Comparison of ENCODE assay signal across 1 cellular context in genomic region chr1:8544644-8545043, GRCh38.
TF ChIP-seq lines count a peak whose summit lies in the region.

No MANE protein-coding gene starts in this region.

TF ChIP-seq in GM12878, 131 proteins besides CTCF, POLR2A, EP300 and RAD21 (continued from another document):
- no peak for TF ChIP-seq ZBTB11 (CRISPR knock-in tag; IDR thresholded peaks at IDR 0.05)
